ENCODE assay signal across 1 cellular context in genomic region chr20:50120935-50121693, GRCh38.
TF ChIP-seq lines count a peak whose summit lies in the region.

No MANE protein-coding gene starts in this region.

TF ChIP-seq in GM23338, 12 proteins besides CTCF, POLR2A, EP300 and RAD21 (continued from another document):
- TF ChIP-seq REST (IDR thresholded peaks at IDR 0.05; ENCODE audit: unreplicated experiment) (no peak), ZNF331 (CRISPR knock-in tag; IDR thresholded peaks at IDR 0.05; ENCODE audit: low read depth) (no peak), STAT1 (IDR thresholded peaks at IDR 0.05; ENCODE audit: unreplicated experiment) (no peak), ZNF114 (CRISPR knock-in tag; IDR thresholded peaks at IDR 0.05) (no peak), NANOG (IDR thresholded peaks at IDR 0.05; ENCODE audit: borderline replicate concordance) (no peak), JUNB (IDR thresholded peaks at IDR 0.05; ENCODE audit: unreplicated experiment) (no peak)
